In the genomic region with DNA sequence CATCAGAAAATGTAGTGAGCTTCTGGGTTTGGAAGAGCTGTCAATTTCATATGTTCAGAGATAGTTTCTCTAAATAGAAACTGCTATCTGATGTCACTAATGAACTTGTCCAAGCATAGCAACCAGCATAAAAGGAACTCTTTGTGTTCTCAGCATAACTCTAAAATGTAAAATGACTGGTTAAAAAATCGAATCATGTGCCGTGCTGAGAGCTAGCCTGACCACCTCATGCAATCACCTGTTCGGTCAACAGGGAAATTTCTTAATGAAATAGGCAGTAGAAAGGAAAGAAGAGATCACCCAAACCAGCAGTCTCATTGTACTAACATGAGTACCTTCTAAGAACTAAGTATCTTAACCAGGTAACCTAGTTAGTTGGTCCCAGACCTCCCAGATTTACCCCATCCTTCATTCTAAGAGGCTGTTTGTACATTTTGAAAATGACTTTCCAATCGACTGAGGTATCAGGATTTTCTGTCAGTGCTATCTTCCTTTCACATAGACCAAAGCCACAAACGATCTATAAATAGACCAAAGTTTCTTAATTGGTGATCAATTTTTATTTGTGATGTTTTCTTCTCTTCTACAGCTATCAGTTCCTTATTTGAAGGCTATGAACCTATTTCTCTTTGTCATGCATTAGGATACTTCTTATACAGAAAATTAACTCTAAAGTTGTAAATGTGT, we compare ENCODE assay signal across 19 cellular contexts.
DNase-seq lines count a peak whose midpoint lies in the region; ATAC-seq, FAIRE-seq and TF ChIP-seq lines count a peak whose summit lies in the region.
"Had no signal": no experiment of that assay in that cellular context is flagged by ENCODE, and none has a peak within 500 bp of the region (broad histone marks: within the 10 kb centered on the region; RNA-seq: fewer than 3 reads in every experiment).

No MANE protein-coding gene starts in this region.

- peak; percentile 59 for ATAC-seq in GM21381 (IDR thresholded peaks at IDR 0.05; ENCODE audit: unreplicated experiment)
- ATAC-seq in stimulated activated naive B cell treated with anti-CD40 and anti-IgM and Interleukin-4, amounts not matched to agents 10 μg/mL and 1 μg/mL and 100 μg/mL, for 72 hours (replicated peaks), result no peak
- ATAC-seq in GM18873 (IDR thresholded peaks at IDR 0.05; ENCODE audit: low FRiP score, unreplicated experiment), result no peak
- no peak for ATAC-seq in upper lobe of left lung (ENCODE audit: low FRiP score in 2 of 2)

- DNase-seq in D721Med (ENCODE audit: insufficient read length, low spot score) (no peak), NCI-H526 (lab: John Stamatoyannopoulos, UW) (peak; percentile 67 to 80), mesothelial cell of epicardium (ENCODE audit: low spot score in 2 of 2, unreplicated experiment in 2 of 2) (no peak), NCI-H146 treated with DMSO at 0.1 percent for 48 hours (lab: John Stamatoyannopoulos, UW; ENCODE audit: unreplicated experiment) (no peak), upper lobe of left lung (no peak)
- DNase-seq in stimulated activated naive B cell treated with anti-CD40 and anti-IgM and Interleukin-4, amounts not matched to agents 10 μg/mL and 1 μg/mL and 100 μg/mL, for 72 hours, result no peak
- DNase-seq: activated T-cell treated with anti-CD3 and anti-CD28 coated beads, Interleukin-2, amount 50 U/mL, for 48 hours; dorsolateral prefrontal cortex; NCI-H187; PC-3; retina had no signal

- H3K27me3 ChIP-seq in upper lobe of left lung, result no peaks in the 10 kb centered on the region
- H3K27me3 ChIP-seq: cardiac muscle cell, dorsolateral prefrontal cortex, esophagus muscularis mucosa had no signal

- no peaks in the 10 kb centered on the region for H3K9me3 ChIP-seq in upper lobe of left lung
- H3K9me3 ChIP-seq: esophagus muscularis mucosa had no signal

- H3K27ac ChIP-seq in upper lobe of left lung, result peak overlapping the region in 1 of 4 donors; percentile 39
- H3K27ac ChIP-seq: cardiac muscle cell, dorsolateral prefrontal cortex had no signal

- FAIRE-seq in D721Med (lab: Jason Lieb, UNC), result peak; percentile 60
- FAIRE-seq: G401.6, GM12891, TTC549 had no signal

- H3K4me1 Mint-ChIP-seq in mesothelial cell of epicardium, result peaks cover 47% of the 10 kb centered on the region
- no peaks in the 10 kb centered on the region for H3K4me1 Mint-ChIP-seq in stimulated activated naive B cell treated with anti-CD40 and anti-IgM and Interleukin-4, amounts not matched to agents 10 μg/mL and 1 μg/mL and 100 μg/mL, for 72 hours
- H3K4me1 Mint-ChIP-seq: memory B cell had no signal

- peaks cover 38% of the 10 kb centered on the region for H3K36me3 Mint-ChIP-seq in mesothelial cell of epicardium
- H3K36me3 Mint-ChIP-seq in stimulated activated naive B cell treated with anti-CD40 and anti-IgM and Interleukin-4, amounts not matched to agents 10 μg/mL and 1 μg/mL and 100 μg/mL, for 72 hours, result peaks cover 4 to 15% of the 10 kb centered on the region in 2 donors

- 74 to 81% methylated on average over 5 of the region's 5 CpGs for WGBS in upper lobe of left lung, 2 donors

- peaks cover 5 to 12% (median 9%) of the 10 kb centered on the region in 4 donors for H3K4me1 ChIP-seq in upper lobe of left lung

- TF ChIP-seq CTCF in D721Med (IDR thresholded peaks at IDR 0.05; ENCODE audit: insufficient read depth, missing control alignments) (no peak), mesothelial cell of epicardium (IDR thresholded peaks at IDR 0.05; ENCODE audit: unreplicated experiment) (no peak), upper lobe of left lung (IDR thresholded peaks at IDR 0.05) (no peak)

- peaks cover 0 to 17% (median 3%) of the 10 kb centered on the region in 4 donors for H3K36me3 ChIP-seq in upper lobe of left lung
- H3K36me3 ChIP-seq: cardiac muscle cell had no signal

- no peaks in the 10 kb centered on the region for H3K9me3 Mint-ChIP-seq in mesothelial cell of epicardium
- H3K9me3 Mint-ChIP-seq in stimulated activated naive B cell treated with anti-CD40 and anti-IgM and Interleukin-4, amounts not matched to agents 10 μg/mL and 1 μg/mL and 100 μg/mL, for 72 hours, result no peaks in the 10 kb centered on the region
- H3K9me3 Mint-ChIP-seq: memory B cell had no signal

- H3K4me3 Mint-ChIP-seq in mesothelial cell of epicardium, result no peak overlapping the region
- H3K4me3 Mint-ChIP-seq in stimulated activated naive B cell treated with anti-CD40 and anti-IgM and Interleukin-4, amounts not matched to agents 10 μg/mL and 1 μg/mL and 100 μg/mL, for 72 hours, result no peak overlapping the region
- H3K4me3 Mint-ChIP-seq: memory B cell had no signal

- peak overlapping the region; percentile 83 for H3K27ac Mint-ChIP-seq in mesothelial cell of epicardium
- H3K27ac Mint-ChIP-seq in stimulated activated naive B cell treated with anti-CD40 and anti-IgM and Interleukin-4, amounts not matched to agents 10 μg/mL and 1 μg/mL and 100 μg/mL, for 72 hours, result no peak overlapping the region
- H3K27ac Mint-ChIP-seq: memory B cell had no signal

- H3K4me3 ChIP-seq in upper lobe of left lung, result no peak overlapping the region
- H3K4me3 ChIP-seq: cardiac muscle cell, dorsolateral prefrontal cortex, esophagus muscularis mucosa had no signal

- no peak for TF ChIP-seq EP300 in upper lobe of left lung (IDR thresholded peaks at IDR 0.05)

- H3K27me3 Mint-ChIP-seq in mesothelial cell of epicardium (ENCODE audit: low read depth), result no peaks in the 10 kb centered on the region
- no peaks in the 10 kb centered on the region for H3K27me3 Mint-ChIP-seq in stimulated activated naive B cell treated with anti-CD40 and anti-IgM and Interleukin-4, amounts not matched to agents 10 μg/mL and 1 μg/mL and 100 μg/mL, for 72 hours
- H3K27me3 Mint-ChIP-seq: memory B cell had no signal

- no peak for TF ChIP-seq POLR2A in upper lobe of left lung (IDR thresholded peaks at IDR 0.05)

Comparison
In these comparisons a context has a peak if more than half of its experiments do, and no peak if none do; other contexts are left out.
1. DNase-seq: peak in NCI-H526 (2 of 2); none in D721Med (single experiment), mesothelial cell of epicardium (0 of 2), stimulated activated naive B cell treated with anti-CD40 and anti-IgM and Interleukin-4, amounts not matched to agents 10 μg/mL and 1 μg/mL and 100 μg/mL, for 72 hours (single experiment), NCI-H146 treated with DMSO at 0.1 percent for 48 hours (single experiment) and upper lobe of left lung (0 of 2).